ENCODE assay signal across 10 cellular contexts in genomic region chr18:79581406-79581805, GRCh38.
"Had no signal": no experiment of that assay in that cellular context is flagged by ENCODE, and none has a peak within 500 bp of the region (broad histone marks: within the 10 kb centered on the region; RNA-seq: fewer than 3 reads in every experiment).

No MANE protein-coding gene starts in this region.

- H3K36me3 Mint-ChIP-seq: activated CD8-positive, alpha-beta memory T cell treated with anti-CD3 and anti-CD28 coated beads, Interleukin-2, amount 10 ng/mL, durations not matched to agents 7 days and 5 days; naive thymus-derived CD4-positive, alpha-beta T cell; stimulated activated naive B cell treated with anti-CD40 and anti-IgM and Interleukin-4, amounts not matched to agents 10 μg/mL and 1 μg/mL and 100 μg/mL, for 72 hours had no signal

- H3K4me3 ChIP-seq: hepatocyte had no signal

- H3K27ac Mint-ChIP-seq: activated CD8-positive, alpha-beta memory T cell treated with anti-CD3 and anti-CD28 coated beads, Interleukin-2, amount 10 ng/mL, durations not matched to agents 7 days and 5 days; effector memory CD8-positive, alpha-beta T cell; naive thymus-derived CD4-positive, alpha-beta T cell; stimulated activated naive B cell treated with anti-CD40 and anti-IgM and Interleukin-4, amounts not matched to agents 10 μg/mL and 1 μg/mL and 100 μg/mL, for 72 hours had no signal

- H3K27ac ChIP-seq: hepatocyte had no signal

- DNase-seq: activated CD4-positive, alpha-beta T cell treated with anti-CD3 and anti-CD28 coated beads, Interleukin-2, amount 50 U/mL, for 4 hours; activated CD8-positive, alpha-beta memory T cell treated with anti-CD3 and anti-CD28 coated beads, Interleukin-2, amount 10 ng/mL, durations not matched to agents 7 days and 5 days; activated naive CD4-positive, alpha-beta T cell treated with Interleukin-2 at 50 U/mL for 16 hours; central memory CD4-positive, alpha-beta T cell; effector memory CD8-positive, alpha-beta T cell; naive thymus-derived CD4-positive, alpha-beta T cell; stimulated activated CD4-positive, alpha-beta T cell treated with anti-CD3 and anti-CD28 coated beads, Interleukin-2, amount 100 ng/mL, for 24 hours; stimulated activated naive B cell treated with anti-CD40 and anti-IgM and Interleukin-4, amounts not matched to agents 10 μg/mL and 1 μg/mL and 100 μg/mL, for 72 hours; trophoblast cell had no signal

- ATAC-seq: activated CD8-positive, alpha-beta memory T cell treated with anti-CD3 and anti-CD28 coated beads, Interleukin-2, amount 10 ng/mL, durations not matched to agents 7 days and 5 days; effector memory CD8-positive, alpha-beta T cell; naive thymus-derived CD4-positive, alpha-beta T cell; stimulated activated naive B cell treated with anti-CD40 and anti-IgM and Interleukin-4, amounts not matched to agents 10 μg/mL and 1 μg/mL and 100 μg/mL, for 72 hours had no signal

- H3K27me3 Mint-ChIP-seq: activated CD8-positive, alpha-beta memory T cell treated with anti-CD3 and anti-CD28 coated beads, Interleukin-2, amount 10 ng/mL, durations not matched to agents 7 days and 5 days; naive thymus-derived CD4-positive, alpha-beta T cell had no signal

- H3K27me3 ChIP-seq: hepatocyte had no signal

- H3K4me3 Mint-ChIP-seq: activated CD8-positive, alpha-beta memory T cell treated with anti-CD3 and anti-CD28 coated beads, Interleukin-2, amount 10 ng/mL, durations not matched to agents 7 days and 5 days; effector memory CD8-positive, alpha-beta T cell; naive thymus-derived CD4-positive, alpha-beta T cell; stimulated activated naive B cell treated with anti-CD40 and anti-IgM and Interleukin-4, amounts not matched to agents 10 μg/mL and 1 μg/mL and 100 μg/mL, for 72 hours had no signal

- H3K9me3 Mint-ChIP-seq: effector memory CD8-positive, alpha-beta T cell; stimulated activated naive B cell treated with anti-CD40 and anti-IgM and Interleukin-4, amounts not matched to agents 10 μg/mL and 1 μg/mL and 100 μg/mL, for 72 hours had no signal
